1 cellular context compared by ENCODE assay signal in the genomic region with DNA sequence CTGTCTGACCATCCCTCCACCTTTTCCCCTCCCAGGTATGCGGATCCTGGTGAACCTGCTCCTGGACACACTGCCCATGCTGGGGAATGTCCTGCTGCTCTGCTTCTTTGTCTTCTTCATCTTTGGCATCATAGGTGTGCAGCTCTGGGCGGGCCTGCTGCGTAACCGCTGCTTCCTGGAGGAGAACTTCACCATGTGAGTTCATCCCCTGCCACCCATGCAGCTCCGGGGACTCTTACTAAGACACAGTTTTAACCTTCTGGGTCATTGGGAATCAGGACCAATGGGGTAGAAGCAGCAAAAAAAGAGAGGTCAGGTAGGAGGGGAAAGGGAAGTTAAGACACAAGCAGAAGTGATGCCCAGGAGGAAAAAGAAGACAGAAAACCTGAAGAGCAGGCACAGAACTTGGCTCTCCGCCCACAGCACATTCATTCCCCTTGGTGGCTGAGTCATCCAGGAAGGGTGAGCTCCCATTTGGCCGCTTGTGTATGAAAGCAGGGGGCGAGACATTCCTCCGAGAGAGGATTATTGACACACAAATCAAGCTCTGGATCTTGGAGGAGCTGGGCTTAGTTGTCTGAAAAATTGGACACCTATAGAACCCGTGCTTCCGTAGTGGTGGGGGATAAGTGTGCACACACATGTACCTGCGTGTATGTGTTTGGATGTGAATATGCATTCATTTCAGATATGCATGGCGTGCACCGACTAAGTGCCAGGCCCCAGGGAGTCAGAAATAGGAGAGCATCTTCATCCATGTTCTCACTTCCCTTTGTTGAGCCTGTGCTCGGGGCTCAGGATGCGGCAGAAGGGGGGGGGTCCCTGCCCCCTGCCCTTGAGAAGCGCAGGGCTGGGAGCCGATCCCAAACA.
TF ChIP-seq lines count a peak whose summit lies in the region.

No MANE protein-coding gene starts in this region.

TF ChIP-seq in SK-N-SH, 30 proteins besides CTCF, POLR2A, EP300 and RAD21 (continued from another document):
- TF ChIP-seq, protein P1, sequence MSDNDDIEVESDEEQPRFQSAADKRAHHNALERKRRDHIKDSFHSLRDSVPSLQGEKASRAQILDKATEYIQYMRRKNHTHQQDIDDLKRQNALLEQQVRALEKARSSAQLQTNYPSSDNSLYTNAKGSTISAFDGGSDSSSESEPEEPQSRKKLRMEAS (IDR thresholded peaks at IDR 0.05; ENCODE audit: low read depth) = no peak
